Comparison of ENCODE assay signal across 1 cellular context in genomic region chr10:131980757-131981428, GRCh38.
TF ChIP-seq lines count a peak whose summit lies in the region.

No MANE protein-coding gene starts in this region.

TF ChIP-seq in liver, 16 proteins besides CTCF, POLR2A, EP300 and RAD21 (continued from another document):
- peak; percentile 64 for TF ChIP-seq REST (IDR thresholded peaks at IDR 0.05)
